17 cellular contexts compared by ENCODE assay signal in genomic region chr1:232428036-232428600, GRCh38.
A peak's percentile ranks its signal among the peaks of the same experiment; 100 is the strongest.
DNase-seq lines count a peak whose midpoint lies in the region; TF ChIP-seq lines count a peak whose summit lies in the region.
"Had no signal": no experiment of that assay in that cellular context is flagged by ENCODE, and none has a peak within 500 bp of the region (broad histone marks: within the 10 kb centered on the region; RNA-seq: fewer than 3 reads in every experiment).

No MANE protein-coding gene starts in this region.

- H3K4me1 Mint-ChIP-seq in nephron: peaks cover 55% of the 10 kb centered on the region

- H3K4me3 ChIP-seq in AG10803 (ENCODE audit: low read length): no peak overlapping the region
- no peak overlapping the region for H3K4me3 ChIP-seq in Jurkat, Clone E6-1 (ENCODE audit: low read length)
- no peak overlapping the region for H3K4me3 ChIP-seq in fibroblast of the aortic adventitia (ENCODE audit: low read depth, low read length)
- H3K4me3 ChIP-seq: GM23338, PC-9 had no signal

- peak; percentile 13 for DNase-seq in AG10803 (ENCODE audit: low read depth)
- DNase-seq in Jurkat, Clone E6-1 (ENCODE audit: low read depth, low spot score): peak; percentile 74
- DNase-seq in fibroblast of the aortic adventitia (ENCODE audit: low read depth): peak; percentile 65
- no peak for DNase-seq in HCEC 1CT
- no peak for DNase-seq in stimulated activated CD4-positive, alpha-beta T cell treated with anti-CD3 and anti-CD28 coated beads, Interleukin-4, amount 100 ng/mL, for 1 hour
- no peak for DNase-seq in COLO668 (lab: John Stamatoyannopoulos, UW; ENCODE audit: unreplicated experiment)
- DNase-seq: AML-193, Caco-2, DMS153, EL, KG1, NCI-H1048, NCI-H510A treated with DMSO at 0.1 percent for 48 hours, PC-9 had no signal

- H3K36me3 Mint-ChIP-seq in nephron (ENCODE audit: low read depth): peaks cover 42% of the 10 kb centered on the region

- peak overlapping the region; percentile 61 to 93 (median 88) for H3K27ac Mint-ChIP-seq in nephron
- H3K27ac Mint-ChIP-seq: CD14-positive monocyte, GM23338 had no signal

- peak overlapping the region in 1 of 3 experiments; percentile 6 for H3K4me3 Mint-ChIP-seq in nephron
- H3K4me3 Mint-ChIP-seq: CD14-positive monocyte, GM23338 had no signal

- TF ChIP-seq CTCF in AG10803 (conservative IDR thresholded peaks at IDR 0.05; ENCODE audit: low read length) (no peak), fibroblast of the aortic adventitia (IDR thresholded peaks at IDR 0.05; ENCODE audit: insufficient read depth, low read length) (no peak), nephron (IDR thresholded peaks at IDR 0.05; ENCODE audit: unreplicated experiment in 3 of 3) (no peak)

- no peaks in the 10 kb centered on the region for H3K9me3 Mint-ChIP-seq in nephron
- H3K9me3 Mint-ChIP-seq: CD14-positive monocyte, GM23338 had no signal

- H3K27me3 Mint-ChIP-seq in nephron (ENCODE audit: low read depth): no peaks in the 10 kb centered on the region

Comparison
In these comparisons a context has a peak if more than half of its experiments do, and no peak if none do; other contexts are left out.
1. DNase-seq: peak in AG10803 (single experiment), Jurkat, Clone E6-1 (single experiment) and fibroblast of the aortic adventitia (single experiment); none in HCEC 1CT (single experiment), stimulated activated CD4-positive, alpha-beta T cell treated with anti-CD3 and anti-CD28 coated beads, Interleukin-4, amount 100 ng/mL, for 1 hour (single experiment) and COLO668 (single experiment).